Comparison of ENCODE assay signal across 28 cellular contexts in the genomic region with DNA sequence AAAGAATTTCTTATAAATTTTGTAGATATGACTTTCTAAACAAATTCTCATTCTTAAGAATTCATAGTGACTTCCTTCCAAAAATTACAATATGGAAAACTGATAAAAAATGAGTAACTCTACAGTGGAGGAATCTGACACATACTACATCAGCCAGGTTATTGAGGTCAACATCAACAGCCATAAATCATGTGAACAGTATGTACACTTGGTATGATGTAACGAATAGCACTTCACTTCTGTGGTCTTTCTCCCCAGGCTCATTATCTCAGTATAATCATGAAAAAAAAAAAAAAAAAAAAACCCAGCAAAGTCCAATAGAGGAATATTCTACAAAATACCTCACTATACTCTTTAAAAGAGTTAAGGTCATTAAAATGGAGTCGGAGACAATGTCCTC.
"Had no signal": no experiment of that assay in that cellular context is flagged by ENCODE, and none has a peak within 500 bp of the region (broad histone marks: within the 10 kb centered on the region; RNA-seq: fewer than 3 reads in every experiment).

No MANE protein-coding gene starts in this region.

- H3K27me3 ChIP-seq: adrenal gland, breast epithelium, colonic mucosa, esophagus squamous epithelium, heart right ventricle, neural progenitor cell, vagina had no signal

- H3K27ac Mint-ChIP-seq: activated B cell treated with CpG ODN at 0.5 μM for 24 hours; activated CD4-positive, alpha-beta T cell treated with anti-CD3 and anti-CD28 coated beads for 36 hours; activated naive CD8-positive, alpha-beta T cell; activated T-cell treated with anti-CD3 and anti-CD28 coated beads, Interleukin-2, amount 50 U/mL, for 24 hours; activated T-helper 2 cell treated with anti-CD3 and anti-CD28 coated beads, Interferon-gamma antibody, Interleukin-2, Interleukin-4, amounts not matched to agents 10 μg/mL and 5 μg/mL and 100 μg/mL, durations not matched to agents 14 hours and 24 hours and 36 hours; naive thymus-derived CD8-positive, alpha-beta T cell; neural progenitor cell; type B pancreatic cell had no signal

- H3K4me3 ChIP-seq: adrenal gland, breast epithelium, colonic mucosa, esophagus squamous epithelium, heart right ventricle, lower lobe of right lung, neural progenitor cell, smooth muscle cell, thoracic aorta, vagina had no signal

- DNase-seq: activated B cell treated with CpG ODN at 0.5 μM for 24 hours; activated CD4-positive, alpha-beta T cell treated with anti-CD3 and anti-CD28 coated beads for 36 hours; activated CD4-positive, alpha-beta T cell treated with anti-CD3 and anti-CD28 coated beads, Interleukin-2, amount 50 U/mL, for 4 hours; activated CD8-positive, alpha-beta memory T cell treated with anti-CD3 and anti-CD28 coated beads for 24 hours; activated CD8-positive, alpha-beta memory T cell treated with anti-CD3 and anti-CD28 coated beads, Interleukin-2, amount 50 U/mL, for 4 hours; activated naive CD4-positive, alpha-beta T cell; activated T-cell treated with anti-CD3 and anti-CD28 coated beads, Interleukin-2, amount 50 U/mL, for 24 hours; adrenal gland; colonic mucosa; esophagus squamous epithelium; foreskin fibroblast; heart right ventricle; lower lobe of right lung; naive thymus-derived CD8-positive, alpha-beta T cell; stimulated activated CD4-positive, alpha-beta T cell treated with anti-CD3 and anti-CD28 coated beads, Interleukin-4, amount 100 ng/mL, for 1 hour; stimulated activated naive CD4-positive, alpha-beta T cell treated with Interleukin-2 at 50 U/mL for 16 hours; T1000 had no signal

- ATAC-seq: activated CD4-positive, alpha-beta T cell treated with anti-CD3 and anti-CD28 coated beads for 36 hours; heart right ventricle; left lobe of liver; lower lobe of right lung; naive thymus-derived CD8-positive, alpha-beta T cell; sciatic nerve had no signal

- H3K27me3 Mint-ChIP-seq: activated CD4-positive, alpha-beta T cell treated with anti-CD3 and anti-CD28 coated beads for 36 hours; activated naive CD8-positive, alpha-beta T cell; activated T-cell treated with anti-CD3 and anti-CD28 coated beads, Interleukin-2, amount 50 U/mL, for 24 hours; naive thymus-derived CD8-positive, alpha-beta T cell; type B pancreatic cell had no signal

- H3K36me3 ChIP-seq: adrenal gland, breast epithelium, colonic mucosa, esophagus squamous epithelium, heart right ventricle, lower lobe of right lung, neural progenitor cell, thoracic aorta, vagina had no signal

- H3K9me3 ChIP-seq: adrenal gland, colonic mucosa, lower lobe of right lung, vagina had no signal

- H3K27ac ChIP-seq: adrenal gland, breast epithelium, colonic mucosa, esophagus squamous epithelium, heart right ventricle, lower lobe of right lung, neural progenitor cell, thoracic aorta, vagina had no signal

- H3K4me3 Mint-ChIP-seq: activated B cell treated with CpG ODN at 0.5 μM for 24 hours; activated CD4-positive, alpha-beta T cell treated with anti-CD3 and anti-CD28 coated beads for 36 hours; activated naive CD8-positive, alpha-beta T cell; activated T-cell treated with anti-CD3 and anti-CD28 coated beads, Interleukin-2, amount 50 U/mL, for 24 hours; central memory CD8-positive, alpha-beta T cell; naive thymus-derived CD8-positive, alpha-beta T cell; neural progenitor cell; type B pancreatic cell had no signal

- H2AFZ ChIP-seq: neural progenitor cell had no signal

- H3K4me1 ChIP-seq: adrenal gland, breast epithelium, colonic mucosa, esophagus squamous epithelium, heart right ventricle, lower lobe of right lung, neural progenitor cell, vagina had no signal

- H3K9ac ChIP-seq: neural progenitor cell had no signal

- H3K4me2 ChIP-seq: neural progenitor cell, smooth muscle cell had no signal

- H3K4me1 Mint-ChIP-seq: activated B cell treated with CpG ODN at 0.5 μM for 24 hours; activated CD4-positive, alpha-beta T cell treated with anti-CD3 and anti-CD28 coated beads for 36 hours; central memory CD8-positive, alpha-beta T cell; neural progenitor cell had no signal

- H3K36me3 Mint-ChIP-seq: neural progenitor cell, type B pancreatic cell had no signal
